In the genomic region with DNA sequence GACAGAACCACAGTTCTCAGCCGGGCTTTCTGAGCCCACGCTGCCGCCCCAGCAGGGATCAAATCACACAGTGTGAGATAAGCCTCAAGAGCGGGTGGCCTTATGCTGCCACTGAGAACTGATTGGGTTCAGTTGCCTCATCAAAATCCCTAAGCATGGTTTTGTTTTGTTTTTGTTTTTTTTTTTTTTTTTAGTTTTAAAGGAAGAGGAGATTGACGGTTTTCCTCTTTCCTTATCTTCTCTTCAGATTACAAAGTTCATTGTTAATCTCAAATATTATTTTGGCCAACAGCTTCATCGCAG, we compare ENCODE assay signal across 8 cellular contexts. TPM values are rescaled to one million over a fixed set of nuclear protein-coding genes. Genes with fewer than 3 reads are reported as not detected.
DNase-seq lines count a peak whose midpoint lies in the region; ATAC-seq, FAIRE-seq and TF ChIP-seq lines count a peak whose summit lies in the region.

No MANE protein-coding gene starts in this region.

- peak overlapping the region; percentile 99 for H3K27ac Mint-ChIP-seq in activated CD4-positive, alpha-beta T cell treated with anti-CD3 and anti-CD28 coated beads, Interleukin-2, amount 10 ng/mL, durations not matched to agents 7 days and 5 days

- POLR2A ChIA-PET in activated CD4-positive, alpha-beta T cell treated with anti-CD3 and anti-CD28 coated beads, Interleukin-2, amount 10 ng/mL, durations not matched to agents 7 days and 5 days (lab: Charles Lee), result interaction anchor here (0.6 kb wide), 2 partner anchors 24 to 165 kb away, joined by 3 to 4 read pairs; no protein-coding TSS in a partner anchor

- FAIRE-seq in D721Med (lab: Jason Lieb, UNC), result no peak

- H3K4me1 ChIP-seq in lung (ENCODE audit: control insufficient read depth in 2 of 2, insufficient read depth in 2 of 2, low read length in 2 of 2) (peaks cover 2 to 7% of the 10 kb centered on the region in 2 donors), vagina (peaks cover 36% of the 10 kb centered on the region)

- H3K4me3 ChIP-seq in brain microvascular endothelial cell (ENCODE audit: low read depth, low read length), result peak overlapping the region; percentile 96
- H3K4me3 ChIP-seq in lung, result peak overlapping the region; percentile 56
- peak overlapping the region; percentile 57 to 68 for H3K4me3 ChIP-seq in vagina

- peak overlapping the region; percentile 98 for H3K4me3 Mint-ChIP-seq in activated CD4-positive, alpha-beta T cell treated with anti-CD3 and anti-CD28 coated beads, Interleukin-2, amount 10 ng/mL, durations not matched to agents 7 days and 5 days

- TF ChIP-seq POLR2A in vagina (IDR thresholded peaks at IDR 0.05), result no peak

- peaks cover 45% of the 10 kb centered on the region for H3K36me3 Mint-ChIP-seq in activated CD4-positive, alpha-beta T cell treated with anti-CD3 and anti-CD28 coated beads, Interleukin-2, amount 10 ng/mL, durations not matched to agents 7 days and 5 days (ENCODE audit: low read depth)

- WGBS in lung, 2 donors, result 4 to 6% methylated on average over 6 of the region's 6 CpGs

- H3K4me1 Mint-ChIP-seq in activated CD4-positive, alpha-beta T cell treated with anti-CD3 and anti-CD28 coated beads, Interleukin-2, amount 10 ng/mL, durations not matched to agents 7 days and 5 days, result peaks cover 50% of the 10 kb centered on the region

- no peaks in the 10 kb centered on the region for H3K27me3 Mint-ChIP-seq in activated CD4-positive, alpha-beta T cell treated with anti-CD3 and anti-CD28 coated beads, Interleukin-2, amount 10 ng/mL, durations not matched to agents 7 days and 5 days

- CTCF ChIA-PET in activated CD4-positive, alpha-beta T cell treated with anti-CD3 and anti-CD28 coated beads, Interleukin-2, amount 10 ng/mL, durations not matched to agents 7 days and 5 days (lab: Charles Lee), result interaction anchor here (0.8 to 1.8 kb wide), 9 partner anchors 10 to 179 kb away, joined by 3 to 9 read pairs (median 3); no protein-coding TSS in a partner anchor

- H3K27me3 ChIP-seq in brain microvascular endothelial cell (replicated peaks), result no peaks in the 10 kb centered on the region
- H3K27me3 ChIP-seq in lung (ENCODE audit: control insufficient read depth, insufficient read depth), result no peaks in the 10 kb centered on the region
- H3K27me3 ChIP-seq in vagina, result no peaks in the 10 kb centered on the region

- no peak for DNase-seq in activated CD4-positive, alpha-beta T cell treated with anti-CD3 and anti-CD28 coated beads, Interleukin-2, amount 10 ng/mL, durations not matched to agents 7 days and 5 days
- DNase-seq in activated CD4-positive, alpha-beta T cell treated with anti-CD3 and anti-CD28 coated beads, Interleukin-2, amount 50 U/mL, for 4 hours, result no peak
- DNase-seq in brain microvascular endothelial cell (peak; percentile 3), lung (ENCODE audit: low spot score) (no peak), vagina (ENCODE audit: extremely low spot score in 2 of 2) (no peak), GM19240 (ENCODE audit: insufficient read length, low spot score) (no peak), D721Med (ENCODE audit: insufficient read length, low spot score) (no peak)

- intact Hi-C loops in vagina (cut with DNase I), result no loop called here

- in situ Hi-C loops in brain microvascular endothelial cell (cut with HindIII; ENCODE audit: low pct_ligation_motif_present, low sequenced_read_pairs), result no loop called here

- TF ChIP-seq CTCF in brain microvascular endothelial cell (IDR thresholded peaks at IDR 0.05; ENCODE audit: low read depth, low read length, missing control alignments) (no peak), lung (IDR thresholded peaks at IDR 0.05; ENCODE audit: control extremely low read depth, extremely low read depth) (no peak), vagina (IDR thresholded peaks at IDR 0.05) (no peak), D721Med (IDR thresholded peaks at IDR 0.05; ENCODE audit: insufficient read depth, missing control alignments) (no peak)

- H3K27ac ChIP-seq in brain microvascular endothelial cell, result peak overlapping the region; percentile 97
- peak overlapping the region; percentile 97 to 99 for H3K27ac ChIP-seq in lung (ENCODE audit: low read depth in 1 of 2, low read length in 1 of 2)
- peak overlapping the region; percentile 90 for H3K27ac ChIP-seq in vagina

- no peaks in the 10 kb centered on the region for H3K9me3 ChIP-seq in lung (ENCODE audit: control insufficient read depth in 2 of 2, insufficient read depth in 1 of 2, low read length in 1 of 2)
- no peaks in the 10 kb centered on the region for H3K9me3 ChIP-seq in vagina

- peaks cover 2% of the 10 kb centered on the region for H3K9me3 Mint-ChIP-seq in activated CD4-positive, alpha-beta T cell treated with anti-CD3 and anti-CD28 coated beads, Interleukin-2, amount 10 ng/mL, durations not matched to agents 7 days and 5 days

- H3K36me3 ChIP-seq in brain microvascular endothelial cell (replicated peaks) (peaks cover 21% of the 10 kb centered on the region), lung (ENCODE audit: control insufficient read depth in 2 of 2, insufficient read depth in 2 of 2, low read length in 2 of 2) (peaks cover 13 to 14% of the 10 kb centered on the region in 2 donors), vagina (peaks cover 0 to 21% of the 10 kb centered on the region in 2 donors)

- peak; percentile 23 for ATAC-seq in HG03354 (IDR thresholded peaks at IDR 0.05; ENCODE audit: poor library complexity, severe bottlenecking, unreplicated experiment)
- ATAC-seq in lung (ENCODE audit: insufficient read depth, low FRiP score), result peak; percentile 14

RNA-seq across cellular contexts. Expression of gene COA6, which starts 0.6 kb away (rescaled TPM):
- 10 to 100 TPM; 46.2 to 46.5 TPM for total RNA-seq in activated CD4-positive, alpha-beta T cell treated with anti-CD3 and anti-CD28 coated beads, Interleukin-2, amount 10 ng/mL, durations not matched to agents 7 days and 5 days
- 10 to 100 TPM; 12.9 to 26.8 TPM for total RNA-seq in lung
- polyA plus RNA-seq in lung, result 10 to 100 TPM; 53.7 to 67.5 TPM
- total RNA-seq in vagina, result 15.7 TPM
